Comparison of ENCODE assay signal across 9 cellular contexts in genomic region chr20:40990542-40991120, GRCh38. TPM values are rescaled to one million over a fixed set of nuclear protein-coding genes. Genes with fewer than 3 reads are reported as not detected.
DNase-seq lines count a peak whose midpoint lies in the region; ATAC-seq and TF ChIP-seq lines count a peak whose summit lies in the region.
"Had no signal": no experiment of that assay in that cellular context is flagged by ENCODE, and none has a peak within 500 bp of the region (broad histone marks: within the 10 kb centered on the region; RNA-seq: fewer than 3 reads in every experiment).

No MANE protein-coding gene starts in this region.

- TF ChIP-seq CTCF in dorsolateral prefrontal cortex (IDR thresholded peaks at IDR 0.05 in 54 of 56, conservative IDR thresholded peaks at IDR 0.05 in 2 of 56; ENCODE audit: low read depth in 1 of 56, partially characterized antibody in 56 of 56), result peak; percentile 8 to 89 (median 75)

- intact Hi-C loops in dorsolateral prefrontal cortex (cut with DNase I), result loop anchor here (2.0 to 5.0 kb wide), 2 partner anchors 104 to 357 kb away; no protein-coding TSS in a partner anchor

- ATAC-seq in GM19395 (IDR thresholded peaks at IDR 0.05; ENCODE audit: unreplicated experiment) (peak; percentile 53), HG03565 (IDR thresholded peaks at IDR 0.05; ENCODE audit: unreplicated experiment) (peak; percentile 47)

- peak overlapping the region in 4 of 59 donors; percentile 3 to 49 (median 42) for H3K27ac ChIP-seq in dorsolateral prefrontal cortex
- H3K27ac ChIP-seq: SK-N-MC had no signal

- peak; percentile 78 for DNase-seq in CD1c-positive myeloid dendritic cell (ENCODE audit: extremely low spot score)
- DNase-seq in NCI-H82 treated with DMSO at 0.1 percent for 48 hours (lab: John Stamatoyannopoulos, UW; ENCODE audit: unreplicated experiment), result peak; percentile 60
- DNase-seq in activated CD4-positive, alpha-beta T cell treated with anti-CD3 and anti-CD28 coated beads, Interleukin-2, amount 50 U/mL, for 48 hours, result peak; percentile 75 to 82
- DNase-seq in dorsolateral prefrontal cortex, result peak; percentile 50 to 82 (median 74)
- peak; percentile 95 for DNase-seq in medulla oblongata (ENCODE audit: extremely low spot score)
- DNase-seq in stimulated activated CD8-positive, alpha-beta memory T cell treated with anti-CD3 and anti-CD28 coated beads, Interleukin-15, amount 100 ng/mL, for 1 hour (ENCODE audit: low read depth), result peak; percentile 37

- no peak overlapping the region for H3K4me3 ChIP-seq in dorsolateral prefrontal cortex
- H3K4me3 ChIP-seq: SK-N-MC had no signal

- no peaks in the 10 kb centered on the region for H3K27me3 ChIP-seq in dorsolateral prefrontal cortex

RNA-seq across cellular contexts. Expression of gene TOP1, which starts 38.0 kb away (rescaled TPM):
- 10 to 100 TPM; 26.8 to 49.2 (median 37.1) TPM for total RNA-seq in dorsolateral prefrontal cortex

Comparison
In these comparisons a context has a peak if more than half of its experiments do, and no peak if none do; other contexts are left out.
1. DNase-seq: peak in every context shown above with its lines; median percentile 95 in medulla oblongata; 78 in activated CD4-positive, alpha-beta T cell treated with anti-CD3 and anti-CD28 coated beads, Interleukin-2, amount 50 U/mL, for 48 hours; 78 in CD1c-positive myeloid dendritic cell; 74 in dorsolateral prefrontal cortex; 60 in NCI-H82 treated with DMSO at 0.1 percent for 48 hours; 37 in stimulated activated CD8-positive, alpha-beta memory T cell treated with anti-CD3 and anti-CD28 coated beads, Interleukin-15, amount 100 ng/mL, for 1 hour.